ENCODE assay signal across 28 cellular contexts in the genomic region with DNA sequence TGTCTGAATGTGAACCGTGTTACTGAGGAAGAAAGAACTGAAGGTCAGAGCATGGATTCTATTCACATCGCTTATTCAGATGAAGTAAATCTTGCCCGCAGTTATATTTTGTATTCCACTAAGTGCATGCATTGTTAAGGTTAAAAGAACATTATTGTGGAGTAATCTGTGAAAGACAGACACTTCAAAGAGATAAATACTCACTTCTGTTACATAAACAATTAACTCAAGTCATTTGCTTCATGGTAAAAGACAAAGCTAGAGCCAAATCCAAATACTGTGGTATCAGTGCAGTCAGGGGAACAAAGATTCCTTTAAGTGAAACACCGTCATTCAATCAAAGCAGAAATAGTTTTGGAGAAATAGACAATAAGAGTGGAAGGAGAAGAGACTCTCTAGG.
"Had no signal": no experiment of that assay in that cellular context is flagged by ENCODE, and none has a peak within 500 bp of the region (broad histone marks: within the 10 kb centered on the region; RNA-seq: fewer than 3 reads in every experiment).

No MANE protein-coding gene starts in this region.

- H3K4me1 ChIP-seq: left lung, prostate gland, suprapubic skin, uterus had no signal

- DNase-seq: immature natural killer cell; kidney; left colon; left lung; mesendoderm; naive B cell; natural killer cell; nephron progenitor cell; ovary; posterior cingulate gyrus; right cardiac atrium; stimulated activated CD4-positive, alpha-beta T cell treated with anti-CD3 and anti-CD28 coated beads, Interleukin-12 subunit alpha, Interleukin-12 subunit beta, amount 100 ng/mL, for 4 hours; stimulated activated CD4-positive, alpha-beta T cell treated with anti-CD3 and anti-CD28 coated beads, Interleukin-15, amount 100 ng/mL, for 24 hours; stimulated activated CD4-positive, alpha-beta T cell treated with anti-CD3 and anti-CD28 coated beads, Interleukin-2, amount 100 ng/mL, for 24 hours; stimulated activated CD4-positive, alpha-beta T cell treated with anti-CD3 and anti-CD28 coated beads, Interleukin-4, amount 100 ng/mL, for 1 hour; stimulated activated naive B cell treated with anti-CD40 and anti-IgM and Interleukin-4, amounts not matched to agents 10 μg/mL and 1 μg/mL and 100 μg/mL, for 72 hours; stimulated activated naive CD8-positive, alpha-beta T cell treated with anti-CD3 and anti-CD28 coated beads, Interleukin-15, Interleukin-2, amounts not matched to agents 100 U/mL and 50 U/mL, for 24 hours; stomach; tibial artery; uterus had no signal

- H3K27me3 ChIP-seq: left lung, ovary, stomach, suprapubic skin, tibial artery, uterus had no signal

- H3K36me3 Mint-ChIP-seq: immature natural killer cell; mesothelial cell of epicardium; naive B cell; natural killer cell; stimulated activated naive B cell treated with anti-CD40 and anti-IgM and Interleukin-4, amounts not matched to agents 10 μg/mL and 1 μg/mL and 100 μg/mL, for 72 hours; type B pancreatic cell had no signal

- H3K27ac ChIP-seq: left lung, ovary, prostate gland, skin epidermis, stomach, suprapubic skin, thoracic aorta, tibial artery, uterus had no signal

- H3K4me3 ChIP-seq: left lung, lung, ovary, prostate gland, skin epidermis, stomach, suprapubic skin, thoracic aorta, tibial artery, uterus had no signal

- H3K27me3 Mint-ChIP-seq: naive B cell; stimulated activated naive B cell treated with anti-CD40 and anti-IgM and Interleukin-4, amounts not matched to agents 10 μg/mL and 1 μg/mL and 100 μg/mL, for 72 hours; type B pancreatic cell had no signal

- H3K4me1 Mint-ChIP-seq: immature natural killer cell; naive B cell; natural killer cell; stimulated activated naive B cell treated with anti-CD40 and anti-IgM and Interleukin-4, amounts not matched to agents 10 μg/mL and 1 μg/mL and 100 μg/mL, for 72 hours had no signal

- H3K27ac Mint-ChIP-seq: immature natural killer cell; mesothelial cell of epicardium; naive B cell; natural killer cell; nephron progenitor cell; stimulated activated naive B cell treated with anti-CD40 and anti-IgM and Interleukin-4, amounts not matched to agents 10 μg/mL and 1 μg/mL and 100 μg/mL, for 72 hours; type B pancreatic cell had no signal

- H3K9me3 Mint-ChIP-seq: mesothelial cell of epicardium; nephron progenitor cell; stimulated activated naive B cell treated with anti-CD40 and anti-IgM and Interleukin-4, amounts not matched to agents 10 μg/mL and 1 μg/mL and 100 μg/mL, for 72 hours; type B pancreatic cell had no signal

- ATAC-seq: left colon; left lung; natural killer cell; right cardiac atrium; sciatic nerve; stimulated activated naive B cell treated with anti-CD40 and anti-IgM and Interleukin-4, amounts not matched to agents 10 μg/mL and 1 μg/mL and 100 μg/mL, for 72 hours; stimulated activated naive CD8-positive, alpha-beta T cell treated with anti-CD3 and anti-CD28 coated beads, Interleukin-15, Interleukin-2, amounts not matched to agents 100 U/mL and 50 U/mL, for 24 hours had no signal

- H3K9me3 ChIP-seq: left lung, ovary, prostate gland, stomach, suprapubic skin, thoracic aorta, tibial artery, uterus had no signal

- H3K36me3 ChIP-seq: left lung, ovary, prostate gland, stomach, suprapubic skin, thoracic aorta, tibial artery, uterus had no signal

- H3K4me3 Mint-ChIP-seq: immature natural killer cell; mesothelial cell of epicardium; naive B cell; natural killer cell; nephron progenitor cell; stimulated activated naive B cell treated with anti-CD40 and anti-IgM and Interleukin-4, amounts not matched to agents 10 μg/mL and 1 μg/mL and 100 μg/mL, for 72 hours; type B pancreatic cell had no signal
